ENCODE assay signal across 2 cellular contexts in genomic region chr6:12595161-12595792, GRCh38.
TF ChIP-seq lines count a peak whose summit lies in the region.

No MANE protein-coding gene starts in this region.

TF ChIP-seq in A549, 52 proteins besides CTCF, POLR2A, EP300 and RAD21 (continued from another document):
- TF ChIP-seq REST (IDR thresholded peaks at IDR 0.05): no peak
- no peak for TF ChIP-seq BHLHE40 (IDR thresholded peaks at IDR 0.05; ENCODE audit: low read depth, low read length)
- no peak for TF ChIP-seq NFE2L2 (conservative IDR thresholded peaks at IDR 0.05; ENCODE audit: low read length)

TF ChIP-seq in GM12878, 131 proteins besides CTCF, POLR2A, EP300 and RAD21 (continued from another document):
- TF ChIP-seq USF2 (IDR thresholded peaks at IDR 0.05; ENCODE audit: borderline replicate concordance, low read depth, low read length) (peak; percentile 34; the same call in 1 of the 2 replicates), NR2C1 (IDR thresholded peaks at IDR 0.05) (peak; percentile 78), CREB1 (IDR thresholded peaks at IDR 0.05; ENCODE audit: low read depth) (peak; percentile 41; the same call in 1 of the 2 replicates), IKZF2 (IDR thresholded peaks at IDR 0.05) (peak; percentile 83 to 88), ATF7 (IDR thresholded peaks at IDR 0.05; ENCODE audit: low read depth) (peak; percentile 40; the same call in 1 of the 2 replicates), MAX (IDR thresholded peaks at IDR 0.05; ENCODE audit: low read depth, low read length) (0 out of 2 replicates have a peak, but pooled peaks have one; percentile 64), SPI1 (IDR thresholded peaks at IDR 0.05; ENCODE audit: borderline replicate concordance, insufficient read depth, low read depth, low read length) (peak; percentile 75), MEF2B (IDR thresholded peaks at IDR 0.05; ENCODE audit: partially characterized antibody, poor library complexity, severe bottlenecking) (peak; percentile 62), MTA3 (IDR thresholded peaks at IDR 0.05; ENCODE audit: borderline replicate concordance, low read length) (no peak), RELB (IDR thresholded peaks at IDR 0.05; ENCODE audit: low read depth) (peak; percentile 60), GABPA (IDR thresholded peaks at IDR 0.05; ENCODE audit: low read depth) (peak; percentile 59; the same call in 1 of the 2 replicates), USF1 (IDR thresholded peaks at IDR 0.05; ENCODE audit: borderline replicate concordance, extremely low read length, insufficient read depth, low read depth, low read length) (peak; percentile 28), ATF2 (IDR thresholded peaks at IDR 0.05; ENCODE audit: low read length) (0 out of 2 replicates have a peak, but pooled peaks have one; percentile 48), IKZF1 (conservative IDR thresholded peaks at IDR 0.05) (peak; percentile 63), CREM (IDR thresholded peaks at IDR 0.05; ENCODE audit: low read depth) (no peak), RB1 (IDR thresholded peaks at IDR 0.05; ENCODE audit: borderline replicate concordance) (no peak), NFIC (IDR thresholded peaks at IDR 0.05; ENCODE audit: low read depth, low read length) (peak; percentile 20; the same call in 1 of the 2 replicates), FOXK2 (IDR thresholded peaks at IDR 0.05) (0 out of 2 replicates have a peak, but pooled peaks have one; percentile 33), HDGF (IDR thresholded peaks at IDR 0.05) (no peak), RUNX3 (IDR thresholded peaks at IDR 0.05; ENCODE audit: low read length) (peak; percentile 53), ZBTB40 (IDR thresholded peaks at IDR 0.05; ENCODE audit: borderline replicate concordance) (peak; percentile 55; the same call in 1 of the 2 replicates), IRF5 (IDR thresholded peaks at IDR 0.05; ENCODE audit: borderline replicate concordance) (no peak), CUX1 (IDR thresholded peaks at IDR 0.05; ENCODE audit: insufficient replicate concordance, low read depth, low read length) (peak; percentile 33), PAX5 (IDR thresholded peaks at IDR 0.05; ENCODE audit: borderline replicate concordance, low read depth, low read length) (0 out of 2 replicates have a peak, but pooled peaks have one; percentile 11), TCF3 (IDR thresholded peaks at IDR 0.05; ENCODE audit: borderline replicate concordance, insufficient read depth, low read depth, low read length) (no peak), FOXM1 (IDR thresholded peaks at IDR 0.05; ENCODE audit: low read depth, low read length) (no peak)
